Comparison of ENCODE assay signal across 8 cellular contexts in genomic region chr12:52903285-52903854, GRCh38. TPM values are rescaled to one million over a fixed set of nuclear protein-coding genes. Genes with fewer than 3 reads are reported as not detected.
A peak's percentile ranks its signal among the peaks of the same experiment; 100 is the strongest.
DNase-seq lines count a peak whose midpoint lies in the region; ATAC-seq and TF ChIP-seq lines count a peak whose summit lies in the region.

No MANE protein-coding gene starts in this region.

- H3K36me3 ChIP-seq in OCI-LY3 (replicated peaks; ENCODE audit: low read depth, low read length) = no peaks in the 10 kb centered on the region
- peaks cover 0 to 18% (median 0%) of the 10 kb centered on the region in 3 donors for H3K36me3 ChIP-seq in tibial artery

- H3K27me3 ChIP-seq in CD4-positive, alpha-beta T cell (ENCODE audit: control insufficient read depth, insufficient read depth, low read length) = peaks cover 4% of the 10 kb centered on the region
- H3K27me3 ChIP-seq in OCI-LY3 (ENCODE audit: low read depth, low read length) (no peaks in the 10 kb centered on the region; the same call in 1 of the 2 replicates), tibial artery (no peaks in the 10 kb centered on the region)

- no peak overlapping the region for H3K27ac Mint-ChIP-seq in CD4-positive, alpha-beta T cell
- no peak overlapping the region for H3K27ac Mint-ChIP-seq in activated naive CD4-positive, alpha-beta T cell treated with anti-CD3 and anti-CD28 coated beads for 36 hours

- H3K27me3 Mint-ChIP-seq in CD4-positive, alpha-beta T cell = no peaks in the 10 kb centered on the region
- H3K27me3 Mint-ChIP-seq in activated naive CD4-positive, alpha-beta T cell treated with anti-CD3 and anti-CD28 coated beads for 36 hours (ENCODE audit: low read depth) = no peaks in the 10 kb centered on the region

- DNase-seq in CD4-positive, alpha-beta T cell = peak in 9 of 10 experiments; percentile 6 to 49 (median 36)
- peak; percentile 78 for DNase-seq in activated naive CD4-positive, alpha-beta T cell treated with anti-CD3 and anti-CD28 coated beads for 36 hours
- DNase-seq in germinal center (ENCODE audit: low spot score) (peak; percentile 84), nucleus accumbens (lab: John Stamatoyannopoulos, UW) (peak in 43 of 56 donors; percentile 2 to 69 (median 29)), tibial artery (peak; percentile 56 to 76)

- H3K4me1 ChIP-seq in OCI-LY3 (ENCODE audit: low read length) = peaks cover 9% of the 10 kb centered on the region
- peaks cover 0 to 17% (median 5%) of the 10 kb centered on the region in 4 donors for H3K4me1 ChIP-seq in tibial artery

- peak overlapping the region; percentile 58 for H3K4me2 ChIP-seq in OCI-LY3 (ENCODE audit: low read length)

- POLR2A ChIA-PET in CD4-positive, alpha-beta T cell (lab: Charles Lee) = no interaction called here

- ATAC-seq in CD4-positive, alpha-beta T cell (ENCODE audit: poor library complexity) = peak; percentile 95
- ATAC-seq in HG02885 (IDR thresholded peaks at IDR 0.05; ENCODE audit: poor library complexity, unreplicated experiment) (peak; percentile 46), HG02840 (IDR thresholded peaks at IDR 0.05; ENCODE audit: low FRiP score, unreplicated experiment) (no peak)

- H3K79me2 ChIP-seq in OCI-LY3 (ENCODE audit: low read length) = no peaks in the 10 kb centered on the region

- no peak for TF ChIP-seq CTCF in CD4-positive, alpha-beta T cell (IDR thresholded peaks at IDR 0.05)
- TF ChIP-seq CTCF in OCI-LY3 (IDR thresholded peaks at IDR 0.05; ENCODE audit: low read depth, low read length) = no peak
- no peak for TF ChIP-seq CTCF in tibial artery (IDR thresholded peaks at IDR 0.05)

- CTCF ChIA-PET in CD4-positive, alpha-beta T cell (lab: Charles Lee) = interaction anchor here (0.6 kb wide), 1 partner anchor 661 kb away, joined by 3 read pairs; no protein-coding TSS in a partner anchor
- CTCF ChIA-PET in activated naive CD4-positive, alpha-beta T cell treated with anti-CD3 and anti-CD28 coated beads for 36 hours (lab: Charles Lee) = interaction anchor here (0.8 to 1.3 kb wide), 2 partner anchors 24 to 77 kb away, joined by 3 read pairs; no protein-coding TSS in a partner anchor

- no peak overlapping the region for H3K27ac ChIP-seq in CD4-positive, alpha-beta T cell (ENCODE audit: low read depth, low read length)
- H3K27ac ChIP-seq in OCI-LY3 (ENCODE audit: low read length) (no peak overlapping the region), tibial artery (peak overlapping the region; percentile 49 to 63)

- H3K9me3 ChIP-seq in CD4-positive, alpha-beta T cell (ENCODE audit: control insufficient read depth, low read length) = no peaks in the 10 kb centered on the region
- no peaks in the 10 kb centered on the region for H3K9me3 ChIP-seq in OCI-LY3 (ENCODE audit: insufficient read depth, low read length)
- no peaks in the 10 kb centered on the region for H3K9me3 ChIP-seq in tibial artery

- intact Hi-C loops in CD4-positive, alpha-beta T cell (cut with DNase I, micrococcal nuclease) = no loop called here
- intact Hi-C loops in activated naive CD4-positive, alpha-beta T cell treated with anti-CD3 and anti-CD28 coated beads for 36 hours (cut with micrococcal nuclease) = no loop called here
- intact Hi-C loops in tibial artery (cut with DNase I; ENCODE audit: low total_unique reads) = no loop called here

- H3K4me3 Mint-ChIP-seq in CD4-positive, alpha-beta T cell = peak overlapping the region; percentile 81
- peak overlapping the region; percentile 36 for H3K4me3 Mint-ChIP-seq in activated naive CD4-positive, alpha-beta T cell treated with anti-CD3 and anti-CD28 coated beads for 36 hours

- peaks cover 5% of the 10 kb centered on the region for H3K4me1 Mint-ChIP-seq in CD4-positive, alpha-beta T cell (ENCODE audit: low read depth)
- H3K4me1 Mint-ChIP-seq in activated naive CD4-positive, alpha-beta T cell treated with anti-CD3 and anti-CD28 coated beads for 36 hours (ENCODE audit: low read depth) = peaks cover 5% of the 10 kb centered on the region

- H3K4me3 ChIP-seq in OCI-LY3 (ENCODE audit: low read length) (peak overlapping the region; percentile 66), tibial artery (peak overlapping the region; percentile 45 to 49)

- H3K9me3 Mint-ChIP-seq in CD4-positive, alpha-beta T cell = no peaks in the 10 kb centered on the region
- H3K9me3 Mint-ChIP-seq in activated naive CD4-positive, alpha-beta T cell treated with anti-CD3 and anti-CD28 coated beads for 36 hours = no peaks in the 10 kb centered on the region

- H3K36me3 Mint-ChIP-seq in CD4-positive, alpha-beta T cell (ENCODE audit: low read depth) = no peaks in the 10 kb centered on the region
- no peaks in the 10 kb centered on the region for H3K36me3 Mint-ChIP-seq in activated naive CD4-positive, alpha-beta T cell treated with anti-CD3 and anti-CD28 coated beads for 36 hours (ENCODE audit: low read depth)

- H3K9ac ChIP-seq in OCI-LY3 (ENCODE audit: low read length) = peak overlapping the region; percentile 11; the same call in 1 of the 2 replicates

- peak overlapping the region; percentile 58; the same call in 1 of the 2 replicates for H2AFZ ChIP-seq in OCI-LY3 (ENCODE audit: low read depth, low read length)

- H4K20me1 ChIP-seq in OCI-LY3 (ENCODE audit: insufficient read depth, low read length) = no peaks in the 10 kb centered on the region

RNA-seq across cellular contexts. Expression of gene KRT8, which starts 1.5 kb away (rescaled TPM):
- total RNA-seq in CD4-positive, alpha-beta T cell = under 1 TPM; 0.63 to 0.89 TPM
- under 1 TPM; 0.24 to 0.40 TPM for total RNA-seq in activated naive CD4-positive, alpha-beta T cell treated with anti-CD3 and anti-CD28 coated beads for 36 hours

RNA-seq across cellular contexts. Expression of gene KRT18, which starts 45.5 kb away (rescaled TPM):
- total RNA-seq in CD4-positive, alpha-beta T cell = 1 to 10 TPM; 7.2 to 9.2 TPM
- total RNA-seq in activated naive CD4-positive, alpha-beta T cell treated with anti-CD3 and anti-CD28 coated beads for 36 hours = 1 to 10 TPM; 7.5 to 7.9 TPM

RNA-seq across cellular contexts. Expression of gene KRT78, which starts 54.6 kb away (rescaled TPM):
- total RNA-seq in CD4-positive, alpha-beta T cell = not detected
- total RNA-seq in activated naive CD4-positive, alpha-beta T cell treated with anti-CD3 and anti-CD28 coated beads for 36 hours = not detected

Comparison
In these comparisons a context has a peak if more than half of its experiments do, and no peak if none do; other contexts are left out.
1. DNase-seq: peak in every context shown above with its lines; median percentile 84 in germinal center; 78 in activated naive CD4-positive, alpha-beta T cell treated with anti-CD3 and anti-CD28 coated beads for 36 hours; 66 in tibial artery; 36 in CD4-positive, alpha-beta T cell; 29 in nucleus accumbens.
2. H3K27ac ChIP-seq: peak in tibial artery (2 of 2); none in CD4-positive, alpha-beta T cell (single experiment) and OCI-LY3 (single experiment).